Comparison of ENCODE assay signal across 20 cellular contexts in genomic region chr7:130435455-130435854, GRCh38. TPM values are rescaled to one million over a fixed set of nuclear protein-coding genes. Genes with fewer than 3 reads are reported as not detected.
"Had no signal": no experiment of that assay in that cellular context is flagged by ENCODE, and none has a peak within 500 bp of the region (broad histone marks: within the 10 kb centered on the region; RNA-seq: fewer than 3 reads in every experiment).

No MANE protein-coding gene starts in this region.

- H3K4me1 ChIP-seq: colonic mucosa had no signal

- DNase-seq: activated CD4-positive, alpha-beta T cell treated with anti-CD3 and anti-CD28 coated beads, Interleukin-2, amount 50 U/mL, for 48 hours; activated CD8-positive, alpha-beta memory T cell treated with anti-CD3 and anti-CD28 coated beads, Interleukin-2, amount 10 ng/mL, durations not matched to agents 7 days and 5 days; activated naive CD4-positive, alpha-beta T cell treated with anti-CD3 and anti-CD28 coated beads, Interleukin-2, amount 50 U/mL, for 16 hours; activated T-cell treated with anti-CD3 and anti-CD28 coated beads, Interleukin-2, amount 50 U/mL, for 1 hour; amygdala; body of pancreas; central memory CD4-positive, alpha-beta T cell; colonic mucosa; effector CD4-positive, alpha-beta T cell; heart left ventricle; stimulated activated CD4-positive, alpha-beta T cell treated with anti-CD3 and anti-CD28 coated beads, Interleukin-15, amount 100 ng/mL, for 24 hours; stimulated activated CD4-positive, alpha-beta T cell treated with anti-CD3 and anti-CD28 coated beads, Interleukin-4, amount 100 ng/mL, for 24 hours; stimulated activated naive CD4-positive, alpha-beta T cell; T-helper 9 cell; tibial artery had no signal

- H3K27ac ChIP-seq: body of pancreas, colonic mucosa, heart left ventricle, right atrium auricular region, tibial artery, VCaP had no signal

- H3K9me3 ChIP-seq: body of pancreas, colonic mucosa, heart left ventricle, right atrium auricular region, tibial artery had no signal

- H3K27me3 ChIP-seq: body of pancreas, colonic mucosa, heart left ventricle, right atrium auricular region, tibial artery had no signal

- H3K4me3 ChIP-seq: body of pancreas, colonic mucosa, heart left ventricle, right atrium auricular region, tibial artery had no signal

- ATAC-seq: activated CD8-positive, alpha-beta memory T cell treated with anti-CD3 and anti-CD28 coated beads, Interleukin-2, amount 10 ng/mL, durations not matched to agents 7 days and 5 days; body of pancreas; heart left ventricle had no signal

- H3K36me3 ChIP-seq: colonic mucosa, heart left ventricle, right atrium auricular region, tibial artery had no signal

RNA-seq across cellular contexts. Expression of gene CPA1, which starts 55.2 kb away (rescaled TPM):
- total RNA-seq: activated CD8-positive, alpha-beta memory T cell treated with anti-CD3 and anti-CD28 coated beads, Interleukin-2, amount 10 ng/mL, durations not matched to agents 7 days and 5 days; activated T-helper 2 cell treated with anti-CD3 and anti-CD28 coated beads, Interferon-gamma antibody, Interleukin-2, Interleukin-4, amounts not matched to agents 10 μg/mL and 5 μg/mL and 100 μg/mL, durations not matched to agents 14 hours and 24 hours and 36 hours; endothelial cell of umbilical vein; frontal cortex; right atrium auricular region had no signal
